In the genomic region with DNA sequence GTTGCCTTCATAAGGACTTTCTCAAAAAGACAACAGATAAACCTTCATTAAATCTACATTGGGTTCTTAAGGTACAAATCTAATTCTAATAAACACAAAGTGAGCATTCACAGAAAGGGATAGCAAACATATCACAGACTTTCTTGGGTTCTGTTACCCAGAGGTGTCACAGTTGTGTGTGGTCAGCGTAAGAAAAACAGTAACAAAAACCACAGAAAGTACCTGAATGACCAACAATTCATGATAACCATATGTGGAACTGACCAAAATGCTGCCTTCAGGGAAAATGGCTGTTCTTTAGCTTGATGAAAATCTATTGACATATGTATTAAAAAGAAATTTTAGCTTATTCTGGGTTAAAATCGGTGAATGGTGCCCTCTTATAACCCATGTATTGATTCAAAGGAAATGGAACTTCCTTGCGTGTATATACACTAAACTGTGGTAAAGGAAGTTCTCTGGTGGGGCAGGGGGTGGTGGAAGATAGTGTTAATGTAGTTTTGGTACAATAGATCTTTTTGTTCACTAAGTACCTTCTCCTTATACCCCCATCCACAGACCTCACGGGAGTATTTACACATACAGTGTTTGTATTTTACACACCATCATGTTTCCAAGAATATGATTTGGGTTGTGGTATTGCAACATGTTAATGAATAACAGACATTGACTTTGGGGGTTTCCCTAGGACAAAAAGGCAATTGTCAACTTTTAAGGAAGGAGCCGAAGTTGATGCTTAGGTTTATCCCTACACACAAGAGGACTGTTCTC, we compare ENCODE assay signal across 14 cellular contexts.
DNase-seq lines count a peak whose midpoint lies in the region; ATAC-seq lines count a peak whose summit lies in the region.
"Had no signal": no experiment of that assay in that cellular context is flagged by ENCODE, and none has a peak within 500 bp of the region (broad histone marks: within the 10 kb centered on the region; RNA-seq: fewer than 3 reads in every experiment).

No MANE protein-coding gene starts in this region.

- ATAC-seq in GM19023 (IDR thresholded peaks at IDR 0.05; ENCODE audit: unreplicated experiment) (peak; percentile 87), HG02610 (IDR thresholded peaks at IDR 0.05; ENCODE audit: unreplicated experiment) (peak; percentile 72), HG03442 (IDR thresholded peaks at IDR 0.05; ENCODE audit: unreplicated experiment) (peak; percentile 83)
- ATAC-seq in stimulated activated naive CD8-positive, alpha-beta T cell treated with anti-CD3 and anti-CD28 coated beads, Interleukin-15, Interleukin-2, amounts not matched to agents 100 U/mL and 50 U/mL, for 24 hours, result no peak
- ATAC-seq: effector memory CD8-positive, alpha-beta T cell; stimulated activated naive CD8-positive, alpha-beta T cell treated with anti-CD3 and anti-CD28 coated beads, Interleukin-15, amount 100 ng/mL, for 72 hours had no signal

- DNase-seq in foreskin melanocyte, result peak; percentile 95
- DNase-seq in activated CD4-positive, alpha-beta T cell treated with anti-CD3 and anti-CD28 coated beads, Interleukin-2, amount 50 U/mL, for 1 hour, result no peak
- no peak for DNase-seq in DMS53 (lab: John Stamatoyannopoulos, UW)
- no peak for DNase-seq in activated gamma-delta T cell treated with Interleukin-2 at 50 U/mL for 16 hours
- no peak for DNase-seq in stimulated activated naive CD8-positive, alpha-beta T cell treated with anti-CD3 and anti-CD28 coated beads, Interleukin-15, Interleukin-2, amounts not matched to agents 100 U/mL and 50 U/mL, for 24 hours
- DNase-seq: BE2C; effector memory CD8-positive, alpha-beta T cell; EL; NCI-H446; posterior cingulate gyrus; stimulated activated naive CD8-positive, alpha-beta T cell treated with anti-CD3 and anti-CD28 coated beads, Interleukin-15, amount 100 ng/mL, for 72 hours had no signal
